Comparison of ENCODE assay signal across 8 cellular contexts in genomic region chr22:31660860-31661341, GRCh38. TPM values are rescaled to one million over a fixed set of nuclear protein-coding genes. Genes with fewer than 3 reads are reported as not detected.
DNase-seq lines count a peak whose midpoint lies in the region; ATAC-seq and TF ChIP-seq lines count a peak whose summit lies in the region.
"Not testable (repeated sequence)": the region's sequence is repeated elsewhere in the genome, so short reads cannot be mapped to it uniquely, and the experiment has no call there.

No MANE protein-coding gene starts in this region.

- H3K27ac ChIP-seq in muscle layer of duodenum (ENCODE audit: low read length) = peak overlapping the region; percentile 93

- peak; percentile 38 for ATAC-seq in GM19463 (IDR thresholded peaks at IDR 0.05; ENCODE audit: unreplicated experiment)
- not testable (repeated sequence) for ATAC-seq in activated B cell treated with CpG ODN at 0.5 μM for 24 hours (ENCODE audit: low read depth)

- DNase-seq in AG09309 (ENCODE audit: low read depth) (peak; percentile 46), fibroblast of pulmonary artery (ENCODE audit: low read depth) (peak; percentile 62)
- DNase-seq in NB4 (ENCODE audit: low read depth); activated B cell treated with CpG ODN at 0.5 μM for 24 hours; astrocyte of the cerebellum (ENCODE audit: low read depth): not testable (repeated sequence)
- peak; percentile 28 to 33 for DNase-seq in stimulated activated CD4-positive, alpha-beta T cell treated with anti-CD3 and anti-CD28 coated beads, Interleukin-2, amount 100 ng/mL, for 48 hours

- not testable (repeated sequence) for H3K27me3 Mint-ChIP-seq in activated B cell treated with CpG ODN at 0.5 μM for 24 hours

- TF ChIP-seq POLR2A in NB4 (IDR thresholded peaks at IDR 0.05; ENCODE audit: extremely low read depth, insufficient read length) = not testable (repeated sequence)

- peak overlapping the region; percentile 87 for H3K4me3 ChIP-seq in AG09309 (ENCODE audit: control insufficient read depth, low read depth, low read length)
- peak overlapping the region; percentile 88 for H3K4me3 ChIP-seq in NB4 (ENCODE audit: low read depth, low read length)
- H3K4me3 ChIP-seq in astrocyte of the cerebellum (ENCODE audit: low read depth, low read length) = peak overlapping the region; percentile 92
- H3K4me3 ChIP-seq in fibroblast of pulmonary artery (replicated peaks; ENCODE audit: low read depth, low read length) = peak overlapping the region; percentile 72
- H3K4me3 ChIP-seq in muscle layer of duodenum (ENCODE audit: low read depth in 1 of 2, low read length in 2 of 2) = peak overlapping the region; percentile 96 to 100

- H3K9me3 ChIP-seq in muscle layer of duodenum (ENCODE audit: control insufficient read depth in 1 of 2, low read length in 2 of 2) = not testable (repeated sequence)

- H3K4me1 ChIP-seq in muscle layer of duodenum (ENCODE audit: control insufficient read depth in 1 of 2, insufficient read depth in 2 of 2, low read length in 2 of 2) = peaks cover 0 to 10% of the 10 kb centered on the region in 2 donors

- in situ Hi-C loops in astrocyte of the cerebellum (cut with HindIII; ENCODE audit: low sequenced_read_pairs) = not testable (repeated sequence)

- peaks cover 32% of the 10 kb centered on the region for H3K4me1 Mint-ChIP-seq in activated B cell treated with CpG ODN at 0.5 μM for 24 hours

- H3K27me3 ChIP-seq in muscle layer of duodenum (ENCODE audit: low read depth, low read length) = not testable (repeated sequence)

- TF ChIP-seq CTCF in AG09309 (IDR thresholded peaks at IDR 0.05; ENCODE audit: control insufficient read depth, insufficient read depth, low read depth, low read length, missing control alignments); NB4 (IDR thresholded peaks at IDR 0.05; ENCODE audit: low read depth, low read length); activated B cell treated with CpG ODN at 0.5 μM for 24 hours (IDR thresholded peaks at IDR 0.05); astrocyte of the cerebellum (IDR thresholded peaks at IDR 0.05; ENCODE audit: low read depth, low read length, missing control alignments); fibroblast of pulmonary artery (IDR thresholded peaks at IDR 0.05; ENCODE audit: low read length, missing control alignments): not testable (repeated sequence)

- H3K36me3 Mint-ChIP-seq in activated B cell treated with CpG ODN at 0.5 μM for 24 hours (ENCODE audit: low read depth) = peaks cover 26% of the 10 kb centered on the region

- H3K4me3 Mint-ChIP-seq in activated B cell treated with CpG ODN at 0.5 μM for 24 hours = peak overlapping the region; percentile 96

- not testable (repeated sequence) for H3K36me3 ChIP-seq in muscle layer of duodenum (ENCODE audit: control insufficient read depth in 1 of 2, insufficient read depth in 2 of 2, low read length in 2 of 2)

- intact Hi-C loops in activated B cell treated with CpG ODN at 0.5 μM for 24 hours (cut with micrococcal nuclease) = loop anchor here (10.0 kb wide), 2 partner anchors 604 to 814 kb away; partner anchors contain the start of gene FBXO7

- CTCF ChIA-PET in activated B cell treated with CpG ODN at 0.5 μM for 24 hours (lab: Charles Lee) = interaction anchor here (0.9 to 1.8 kb wide), 2 partner anchors 10 to 104 kb away, joined by 3 to 9 read pairs; no protein-coding TSS in a partner anchor

- POLR2A ChIA-PET in activated B cell treated with CpG ODN at 0.5 μM for 24 hours (lab: Charles Lee) = interaction anchor here (1.6 to 3.8 kb wide), 6 partner anchors 8 to 285 kb away, joined by 4 to 41 read pairs (median 16); partner anchors contain the start of gene DEPDC5

- not testable (repeated sequence) for H3K9me3 Mint-ChIP-seq in activated B cell treated with CpG ODN at 0.5 μM for 24 hours

- H3K27ac Mint-ChIP-seq in activated B cell treated with CpG ODN at 0.5 μM for 24 hours = peak overlapping the region; percentile 91

RNA-seq across cellular contexts. Expression of gene PISD, which starts 1.1 kb away (rescaled TPM):
- 53.7 and 61.6 TPM in 2 replicates for total RNA-seq in activated B cell treated with CpG ODN at 0.5 μM for 24 hours
